Comparison of ENCODE assay signal across 20 cellular contexts in genomic region chr15:53454535-53454842, GRCh38.
DNase-seq lines count a peak whose midpoint lies in the region; ATAC-seq, FAIRE-seq and TF ChIP-seq lines count a peak whose summit lies in the region.
"Had no signal": no experiment of that assay in that cellular context is flagged by ENCODE, and none has a peak within 500 bp of the region (broad histone marks: within the 10 kb centered on the region; RNA-seq: fewer than 3 reads in every experiment).

No MANE protein-coding gene starts in this region.

- peak overlapping the region; percentile 63 for H3K27ac Mint-ChIP-seq in Calu3 (ENCODE audit: unreplicated experiment)
- H3K27ac Mint-ChIP-seq: CD4-positive, CD25-positive, alpha-beta regulatory T cell; CD8-positive, alpha-beta memory T cell; H9 had no signal

- H3K4me3 ChIP-seq in hepatocyte, result no peak overlapping the region
- H3K4me3 ChIP-seq in small intestine (ENCODE audit: low read depth in 1 of 2, low read length in 2 of 2), result no peak overlapping the region
- H3K4me3 ChIP-seq: GM12878 had no signal

- 70% methylated on average over 5 of the region's 5 CpGs for WGBS in hepatocyte (ENCODE audit: low lambda C conversion rate, missing lambda C conversion rate)
- 71 to 86% (median 79%) methylated on average over 5 of the region's 5 CpGs for WGBS in small intestine, 3 donors

- H3K9me3 Mint-ChIP-seq in Calu3 (ENCODE audit: low read depth, unreplicated experiment), result no peaks in the 10 kb centered on the region
- H3K9me3 Mint-ChIP-seq: H9 had no signal

- peaks cover 34% of the 10 kb centered on the region for H3K4me1 Mint-ChIP-seq in Calu3 (ENCODE audit: low read depth, unreplicated experiment)
- H3K4me1 Mint-ChIP-seq: CD4-positive, CD25-positive, alpha-beta regulatory T cell; CD8-positive, alpha-beta memory T cell had no signal

- peaks cover 15% of the 10 kb centered on the region for H3K4me1 ChIP-seq in hepatocyte (ENCODE audit: insufficient read depth)
- H3K4me1 ChIP-seq in small intestine (ENCODE audit: control insufficient read depth in 2 of 2, insufficient read depth in 1 of 2, low read depth in 1 of 2, low read length in 1 of 2), result no peaks in the 10 kb centered on the region
- H3K4me1 ChIP-seq: BE2C had no signal

- H2AFZ ChIP-seq in hepatocyte, result no peak overlapping the region

- H3K36me3 ChIP-seq in hepatocyte (replicated peaks; ENCODE audit: insufficient read depth, low read depth), result no peaks in the 10 kb centered on the region
- no peaks in the 10 kb centered on the region for H3K36me3 ChIP-seq in small intestine (ENCODE audit: control insufficient read depth in 2 of 2, insufficient read depth in 2 of 2, low read length in 2 of 2)
- H3K36me3 ChIP-seq: BE2C had no signal

- no peaks in the 10 kb centered on the region for H3K27me3 Mint-ChIP-seq in Calu3 (ENCODE audit: unreplicated experiment)
- H3K27me3 Mint-ChIP-seq: CD8-positive, alpha-beta memory T cell had no signal

- no peaks in the 10 kb centered on the region for H3K9me2 ChIP-seq in hepatocyte (replicated peaks; ENCODE audit: insufficient read depth)

- H3K36me3 Mint-ChIP-seq in Calu3 (ENCODE audit: insufficient read depth, unreplicated experiment), result peaks cover 3% of the 10 kb centered on the region
- H3K36me3 Mint-ChIP-seq: CD4-positive, CD25-positive, alpha-beta regulatory T cell; CD8-positive, alpha-beta memory T cell had no signal

- no peaks in the 10 kb centered on the region for H4K20me1 ChIP-seq in hepatocyte (ENCODE audit: insufficient read depth, poor library complexity, severe bottlenecking)

- FAIRE-seq in small intestine (lab: Jason Lieb, UNC), result no peak
- FAIRE-seq: GM12878, GM19239, H1 had no signal

- H3K4me2 ChIP-seq in hepatocyte, result peak overlapping the region; percentile 21

- ATAC-seq in Right ventricle myocardium inferior, result no peak
- ATAC-seq: GM12878 had no signal

- no peak overlapping the region for H3K4me3 Mint-ChIP-seq in Calu3 (ENCODE audit: low read depth, unreplicated experiment)
- H3K4me3 Mint-ChIP-seq: CD4-positive, CD25-positive, alpha-beta regulatory T cell; CD8-positive, alpha-beta memory T cell; H9 had no signal

- TF ChIP-seq CTCF in Calu3 (IDR thresholded peaks at IDR 0.05; ENCODE audit: unreplicated experiment), result no peak
- TF ChIP-seq CTCF in hepatocyte (IDR thresholded peaks at IDR 0.05; ENCODE audit: poor library complexity), result no peak

- intact Hi-C loops in Calu3 (cut with micrococcal nuclease; ENCODE audit: unreplicated experiment) (loop anchor here (2.0 to 10.0 kb wide), 4 partner anchors 103 to 670 kb away; no protein-coding TSS in a partner anchor), posterior cingulate gyrus (cut with DNase I) (no loop called here), Right ventricle myocardium inferior (cut with DNase I) (no loop called here)

- no peaks in the 10 kb centered on the region for H3K27me3 ChIP-seq in hepatocyte
- no peaks in the 10 kb centered on the region for H3K27me3 ChIP-seq in small intestine (ENCODE audit: control insufficient read depth in 2 of 2, insufficient read depth in 2 of 2, low read length in 2 of 2)
- H3K27me3 ChIP-seq: BE2C had no signal

- H3K27ac ChIP-seq in hepatocyte (peak overlapping the region; percentile 40), small intestine (ENCODE audit: low read depth in 1 of 2, low read length in 1 of 2) (no peak overlapping the region)

- DNase-seq in Calu3 (peak; percentile 2), hepatocyte (ENCODE audit: low spot score) (peak; percentile 8), mucosa of gallbladder (ENCODE audit: low spot score) (peak; percentile 19), posterior cingulate gyrus (no peak), Right ventricle myocardium inferior (ENCODE audit: missing footprints) (no peak), small intestine (no peak), OCI-M2 (lab: John Stamatoyannopoulos, UW; ENCODE audit: unreplicated experiment) (no peak)
- DNase-seq: ACHN; BE2C; C1 segment of cervical spinal cord; CD4-positive, CD25-positive, alpha-beta regulatory T cell; CD8-positive, alpha-beta memory T cell; COR-L47; DMS153; DND-41; EL; H9 had no signal

- H3K79me2 ChIP-seq in hepatocyte, result no peaks in the 10 kb centered on the region

- no TSS peak for BruUV-seq in Calu3 (replicated peaks; lab: Mats Ljungman, UMichigan)

- no peaks in the 10 kb centered on the region for H3K9me3 ChIP-seq in hepatocyte (ENCODE audit: low read depth)
- H3K9me3 ChIP-seq in small intestine (ENCODE audit: control insufficient read depth, low read depth), result no peaks in the 10 kb centered on the region
- H3K9me3 ChIP-seq: BE2C had no signal

- CTCF ChIA-PET in Calu3 (lab: Charles Lee), result interaction anchor here (1.0 to 1.2 kb wide), 2 partner anchors 50 to 337 kb away, joined by 3 read pairs; no protein-coding TSS in a partner anchor

Comparison
In these comparisons a context has a peak if more than half of its experiments do, and no peak if none do; other contexts are left out.
1. DNase-seq: peak in Calu3 (single experiment), hepatocyte (single experiment) and mucosa of gallbladder (single experiment); none in posterior cingulate gyrus (0 of 10), Right ventricle myocardium inferior (single experiment), small intestine (single experiment) and OCI-M2 (single experiment).